ENCODE assay signal across 22 cellular contexts in the genomic region with DNA sequence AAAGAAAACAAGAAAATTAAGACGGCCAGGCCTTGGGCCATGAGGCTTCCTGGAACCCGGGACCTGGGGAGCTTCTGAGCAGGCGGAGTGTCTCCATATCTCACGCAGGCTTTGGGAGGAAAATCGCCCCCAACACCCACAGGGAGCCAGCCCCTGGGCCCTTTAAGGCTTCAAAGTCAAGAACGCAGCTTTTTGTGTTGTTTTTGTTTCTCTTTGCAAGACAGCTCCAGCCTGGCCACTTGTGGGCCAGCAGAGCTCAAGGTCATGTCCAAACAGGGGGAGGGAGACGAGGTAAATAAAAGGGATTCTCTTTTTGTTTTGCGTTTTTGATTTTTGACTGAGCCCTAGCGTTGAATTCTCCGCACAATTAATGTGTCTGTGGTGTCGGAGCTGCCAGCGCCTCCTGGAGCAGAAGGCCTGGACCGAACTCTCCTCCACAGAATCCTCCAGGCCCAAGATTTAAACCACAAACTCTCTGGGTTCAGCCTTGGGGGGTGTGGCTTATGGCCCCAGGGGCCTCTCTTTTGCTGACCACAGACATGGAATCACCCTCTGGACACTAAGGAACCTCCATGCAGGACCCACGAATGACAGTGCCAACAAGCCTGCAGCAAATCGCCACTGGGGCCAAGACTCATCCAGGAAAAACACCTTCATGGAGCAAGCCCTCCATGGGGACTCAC. TPM values are rescaled to one million over a fixed set of nuclear protein-coding genes. Genes with fewer than 3 reads are reported as not detected.
DNase-seq lines count a peak whose midpoint lies in the region; ATAC-seq, FAIRE-seq and TF ChIP-seq lines count a peak whose summit lies in the region.
"Had no signal": no experiment of that assay in that cellular context is flagged by ENCODE, and none has a peak within 500 bp of the region (broad histone marks: within the 10 kb centered on the region; RNA-seq: fewer than 3 reads in every experiment).

No MANE protein-coding gene starts in this region.

- H2BK12ac ChIP-seq in H1 (ENCODE audit: low read depth, low read length) = no peak overlapping the region

- H3K4me3 ChIP-seq in H1 (ENCODE audit: extremely low read depth in 1 of 4, insufficient read depth in 2 of 4, low read depth in 3 of 4, low read length in 4 of 4) (no peak overlapping the region), osteoblast (ENCODE audit: insufficient read depth, low read length) (peak overlapping the region; percentile 10), thyroid gland (replicated peaks in 1 of 3) (no peak overlapping the region)
- H3K4me3 ChIP-seq: transverse colon had no signal

- 86% methylated on average over 15 of the region's 15 CpGs; no CpG with 5 or more reads in 1 of the 2 experiments for WGBS in H1 (ENCODE audit: extremely low coverage in 1 of 2, insufficient coverage in 1 of 2, insufficient read length in 1 of 2, insufficient replicate concordance in 2 of 2, low coverage in 1 of 2, low lambda C conversion rate in 2 of 2, missing lambda C conversion rate in 1 of 2), 2 experiments
- WGBS in thyroid gland, 2 donors = 66 to 69% methylated on average over 15 of the region's 15 CpGs

- H3K4me1 ChIP-seq in H1 (replicated peaks in 1 of 4; ENCODE audit: control insufficient read depth in 3 of 4, insufficient read depth in 4 of 4, low read length in 3 of 4) (no peaks in the 10 kb centered on the region; a peak in 1 of 7 replicates), osteoblast (ENCODE audit: insufficient read depth, low read length) (peaks cover 15% of the 10 kb centered on the region), thyroid gland (peaks cover 13 to 21% of the 10 kb centered on the region in 2 donors)
- H3K4me1 ChIP-seq: BE2C had no signal

- TF ChIP-seq POLR2A in H1 (IDR thresholded peaks at IDR 0.05; ENCODE audit: control extremely low read depth in 1 of 2, low read depth in 2 of 2, low read length in 2 of 2) (no peak), thyroid gland (IDR thresholded peaks at IDR 0.05) (no peak)

- no peak overlapping the region for H3K4me2 ChIP-seq in H1 (ENCODE audit: insufficient read depth in 1 of 2, low read depth in 2 of 2, low read length in 2 of 2)
- peak overlapping the region; percentile 26 for H3K4me2 ChIP-seq in osteoblast (ENCODE audit: insufficient read depth, low read length)

- H3K27ac Mint-ChIP-seq in WTC11 = peak overlapping the region; percentile 7; the same call in 1 of the 2 replicates
- no peak overlapping the region for H3K27ac Mint-ChIP-seq in HFFc6
- H3K27ac Mint-ChIP-seq: activated CD8-positive, alpha-beta T cell treated with anti-CD3 and anti-CD28 coated beads for 36 hours had no signal

- no peak overlapping the region for H3K14ac ChIP-seq in H1 (ENCODE audit: insufficient read length)

- no peak overlapping the region for H3K9ac ChIP-seq in H1 (replicated peaks in 1 of 4; ENCODE audit: extremely low read depth in 1 of 4, low read depth in 3 of 4, low read length in 3 of 4)

- DNase-seq in WTC11 (ENCODE audit: low spot score) (no peak), H1 (ENCODE audit: low read depth in 1 of 2, low spot score in 2 of 2) (no peak), osteoblast (ENCODE audit: insufficient read length, low spot score, missing footprints) (peak; percentile 73), thyroid gland (no peak), HFFc6 (no peak), left colon (no peak), AG20443 (ENCODE audit: low spot score) (no peak)
- DNase-seq: activated CD4-positive, CD25-positive, alpha-beta regulatory T cell; activated CD8-positive, alpha-beta T cell treated with anti-CD3 and anti-CD28 coated beads for 36 hours; activated naive CD4-positive, alpha-beta T cell; activated T-cell treated with anti-CD3 and anti-CD28 coated beads, Interleukin-2, amount 50 U/mL, for 1 hour; amniotic stem cell; BE2C; effector CD4-positive, alpha-beta T cell; NCI-H1417; NCI-H2107; NCI-H524; stimulated activated CD4-positive, alpha-beta T cell treated with anti-CD3 and anti-CD28 coated beads, Interleukin-15, amount 100 ng/mL, for 24 hours; transverse colon had no signal

- TF ChIP-seq CTCF in WTC11 (IDR thresholded peaks at IDR 0.05) = no peak
- TF ChIP-seq CTCF in H1 (IDR thresholded peaks at IDR 0.05; ENCODE audit: control extremely low read depth in 1 of 3, insufficient read depth in 1 of 3, low read depth in 1 of 3, low read length in 3 of 3) = no peak
- no peak for TF ChIP-seq CTCF in osteoblast (IDR thresholded peaks at IDR 0.05; ENCODE audit: extremely low read depth, low read depth, low read length)
- TF ChIP-seq CTCF in thyroid gland (IDR thresholded peaks at IDR 0.05) = no peak
- no peak for TF ChIP-seq CTCF in HFFc6 (IDR thresholded peaks at IDR 0.05)

- no peak overlapping the region for H2BK15ac ChIP-seq in H1 (ENCODE audit: low read length)

- CTCF ChIA-PET in WTC11 (lab: Charles Lee) (interaction anchor here (1.1 to 1.3 kb wide), 2 partner anchors 52 to 84 kb away, joined by 3 to 4 read pairs; no protein-coding TSS in a partner anchor), H1 (lab: Charles Lee; ENCODE audit: partially characterized antibody) (interaction anchor here (0.7 to 2.5 kb wide), 7 partner anchors 13 to 261 kb away, joined by 3 to 10 read pairs (median 4); no protein-coding TSS in a partner anchor)

- no peak for TF ChIP-seq RAD21 in H1 (IDR thresholded peaks at IDR 0.05 in 1 of 2, conservative IDR thresholded peaks at IDR 0.05 in 1 of 2; ENCODE audit: low read depth in 2 of 2, low read length in 2 of 2)

- H4K8ac ChIP-seq in H1 (ENCODE audit: extremely low read depth, insufficient read depth, low read length) = peak overlapping the region; percentile 11; the same call in 1 of the 2 replicates

- H3K23me2 ChIP-seq in H1 (ENCODE audit: low read depth, low read length) = no peaks in the 10 kb centered on the region

- H4K20me1 ChIP-seq in H1 (replicated peaks in 1 of 2; ENCODE audit: control insufficient read depth in 1 of 2, insufficient read depth in 2 of 2, low read length in 2 of 2) = peaks cover 0 to 9% of the 10 kb centered on the region in 2 experiments
- H4K20me1 ChIP-seq in osteoblast (ENCODE audit: insufficient read depth, low read length) = no peaks in the 10 kb centered on the region

- TF ChIP-seq EP300 in H1 (IDR thresholded peaks at IDR 0.05; ENCODE audit: borderline replicate concordance in 1 of 2, low read depth in 2 of 2, low read length in 2 of 2) = no peak

- H2BK120ac ChIP-seq in H1 (replicated peaks; ENCODE audit: low read depth, low read length) = no peak overlapping the region

- no peak overlapping the region for H2BK20ac ChIP-seq in H1 (ENCODE audit: low read length)

- H2AFZ ChIP-seq in H1 (ENCODE audit: low read length) (no peak overlapping the region), osteoblast (ENCODE audit: low read length) (peak overlapping the region; percentile 36)

- FAIRE-seq in H1 (lab: Jason Lieb, UNC) = no peak

- H4K5ac ChIP-seq in H1 (ENCODE audit: insufficient read length, low read depth, low read length) = no peak overlapping the region

- H2BK5ac ChIP-seq in H1 (ENCODE audit: low read depth, low read length) = no peak overlapping the region

- no peaks in the 10 kb centered on the region for H3K27me3 ChIP-seq in H1 (replicated peaks in 1 of 4; ENCODE audit: control insufficient read depth in 3 of 4, extremely low read depth in 1 of 4, insufficient read depth in 3 of 4, low read length in 3 of 4)
- no peaks in the 10 kb centered on the region for H3K27me3 ChIP-seq in osteoblast (ENCODE audit: insufficient read depth, low read length)
- H3K27me3 ChIP-seq in thyroid gland = no peaks in the 10 kb centered on the region
- H3K27me3 ChIP-seq: BE2C, transverse colon had no signal

- H4K91ac ChIP-seq in H1 (replicated peaks; ENCODE audit: insufficient read length, low read length) = no peak overlapping the region

- intact Hi-C loops in thyroid gland (cut with DNase I) (no loop called here), left colon (cut with DNase I, micrococcal nuclease) (no loop called here)

- H3K9me3 ChIP-seq in H1 (ENCODE audit: insufficient read depth in 2 of 2, low read depth in 1 of 2, low read length in 1 of 2) (no peaks in the 10 kb centered on the region), osteoblast (ENCODE audit: low read depth, low read length) (no peaks in the 10 kb centered on the region), thyroid gland (no peaks in the 10 kb centered on the region)
- H3K9me3 ChIP-seq: BE2C, transverse colon had no signal

- H3K56ac ChIP-seq in H1 (replicated peaks; ENCODE audit: insufficient read length, low read depth, low read length) = no peak overlapping the region

- H2AK5ac ChIP-seq in H1 (ENCODE audit: low read depth, low read length) = no peak overlapping the region

- ATAC-seq in WTC11 (no peak), left colon (no peak)
- ATAC-seq: activated CD8-positive, alpha-beta T cell treated with anti-CD3 and anti-CD28 coated beads for 36 hours; esophagus mucosa; SK-N-SH treated with all-trans-retinoic acid at 6 μM for 48 hours had no signal

- H3K79me2 ChIP-seq in H1 (ENCODE audit: control insufficient read depth in 1 of 2, insufficient read depth in 2 of 2, low read length in 2 of 2) = peaks cover 0 to 18% of the 10 kb centered on the region in 2 experiments
- no peaks in the 10 kb centered on the region for H3K79me2 ChIP-seq in osteoblast (ENCODE audit: insufficient read depth, low read length)

- H3K4ac ChIP-seq in H1 (replicated peaks; ENCODE audit: insufficient read length, low read depth, low read length) = no peak overlapping the region

- peaks cover 13% of the 10 kb centered on the region for H3K36me3 Mint-ChIP-seq in WTC11
- peaks cover 7% of the 10 kb centered on the region for H3K36me3 Mint-ChIP-seq in HFFc6 (ENCODE audit: low read depth)

- H3K27me3 Mint-ChIP-seq in WTC11 (ENCODE audit: low read depth) (no peaks in the 10 kb centered on the region), HFFc6 (ENCODE audit: insufficient read depth) (peaks cover 3% of the 10 kb centered on the region)
- H3K27me3 Mint-ChIP-seq: activated CD8-positive, alpha-beta T cell treated with anti-CD3 and anti-CD28 coated beads for 36 hours; central memory CD8-positive, alpha-beta T cell had no signal

- peaks cover 19% of the 10 kb centered on the region for H3K79me1 ChIP-seq in H1 (ENCODE audit: low read depth, low read length)

- H3K4me1 Mint-ChIP-seq in WTC11 (peaks cover 23% of the 10 kb centered on the region), HFFc6 (ENCODE audit: low read depth) (peaks cover 25% of the 10 kb centered on the region)

- peaks cover 5% of the 10 kb centered on the region; the same call in 1 of the 2 replicates for H3K9me3 Mint-ChIP-seq in WTC11
- H3K9me3 Mint-ChIP-seq in HFFc6 = no peaks in the 10 kb centered on the region
- H3K9me3 Mint-ChIP-seq: activated CD8-positive, alpha-beta T cell treated with anti-CD3 and anti-CD28 coated beads for 36 hours; central memory CD8-positive, alpha-beta T cell had no signal

- H3K4me3 Mint-ChIP-seq in WTC11 (no peak overlapping the region), HFFc6 (no peak overlapping the region)
- H3K4me3 Mint-ChIP-seq: activated CD8-positive, alpha-beta T cell treated with anti-CD3 and anti-CD28 coated beads for 36 hours; central memory CD8-positive, alpha-beta T cell had no signal

- POLR2A ChIA-PET in WTC11 (lab: Charles Lee) (no interaction called here), H1 (lab: Charles Lee; ENCODE audit: partially characterized antibody) (interaction anchor here (0.8 to 1.9 kb wide), 5 partner anchors 9 to 62 kb away, joined by 3 to 6 read pairs (median 4); no protein-coding TSS in a partner anchor)

- H3K36me3 ChIP-seq in H1 (ENCODE audit: control insufficient read depth in 2 of 4, insufficient read depth in 4 of 4, low read length in 3 of 4) (peaks cover 0 to 1% (median 0%) of the 10 kb centered on the region in 4 experiments; a peak in 1 of 8 replicates), osteoblast (ENCODE audit: insufficient read depth, low read length) (no peaks in the 10 kb centered on the region), thyroid gland (no peaks in the 10 kb centered on the region)
- H3K36me3 ChIP-seq: transverse colon had no signal

- no peak overlapping the region for H3K23ac ChIP-seq in H1 (ENCODE audit: insufficient read length)

- no peak overlapping the region for H3K18ac ChIP-seq in H1 (ENCODE audit: extremely low read depth, low read length)

- H3K27ac ChIP-seq in H1 (ENCODE audit: low read depth, low read length) = no peak overlapping the region
- no peak overlapping the region for H3K27ac ChIP-seq in osteoblast (ENCODE audit: low read depth, low read length)
- H3K27ac ChIP-seq in thyroid gland = peak overlapping the region in 2 of 3 donors; percentile 5 to 70

RNA-seq across cellular contexts. Expression of a gene that starts 8.2 kb away (rescaled TPM):
- total RNA-seq in WTC11 (2021) (68.3 to 71.0 TPM (median 70.8 TPM) in 3 replicates), osteoblast (9.4 and 10.9 TPM in 2 replicates), thyroid gland (10 to 100 TPM; 10.9 to 16.0 (median 15.4) TPM), left colon (10 to 100 TPM; 39.1 to 66.1 TPM)
- total RNA-seq in H1 (2021; fragmentation: NEBNext Ultra II Directional; extraction: Animal tissue kit (Norgen Biotek cat#: 25700)) = 57.1 and 58.0 TPM in 2 replicates
- polyA plus RNA-seq in H1 (2011; rRNA removed) = 45.3 and 70.7 TPM in 2 replicates
- polyA plus RNA-seq in H1 (2011; cell fraction: cytosol; rRNA removed) = 49.4 TPM
- 108 TPM for polyA plus RNA-seq in H1 (2011; cell fraction: nucleus; rRNA removed)
- 52.4 to 76.7 TPM (median 66.8 TPM) in 4 replicates for polyA plus RNA-seq in H1 (2012, experiment 1 of 2)
- 40.2 TPM for polyA plus RNA-seq in H1 (2012, experiment 2 of 2)
- 81.2 TPM for polyA plus RNA-seq in H1 (2013, experiment 1 of 2)
- 90.5 TPM for polyA plus RNA-seq in H1 (2013, experiment 2 of 2)
- polyA minus RNA-seq in H1 (2011; rRNA and poly(A)+ RNA removed) = 52.9 and 55.6 TPM in 2 replicates
- polyA minus RNA-seq in H1 (2011; cell fraction: cytosol; rRNA and poly(A)+ RNA removed) = 28.3 TPM
- polyA minus RNA-seq in H1 (2011; cell fraction: nucleus; rRNA and poly(A)+ RNA removed) = 31.4 TPM
- 10 to 100 TPM; 34.8 to 46.3 (median 36.8) TPM for total RNA-seq in HFFc6 (2021; fragmentation: NEBNext Ultra II Directional; extraction: Animal tissue kit (Norgen Biotek cat#: 25700))

RNA-seq across cellular contexts. Expression of a gene that starts 59.0 kb away (rescaled TPM):
- 530 to 561 TPM (median 544 TPM) in 3 replicates for total RNA-seq in WTC11 (2021)
- 559 and 571 TPM in 2 replicates for total RNA-seq in H1 (2021; fragmentation: NEBNext Ultra II Directional; extraction: Animal tissue kit (Norgen Biotek cat#: 25700))
- 366 and 749 TPM in 2 replicates for polyA plus RNA-seq in H1 (2011; rRNA removed)
- 933 TPM for polyA plus RNA-seq in H1 (2011; cell fraction: cytosol; rRNA removed)
- 730 TPM for polyA plus RNA-seq in H1 (2011; cell fraction: nucleus; rRNA removed)
- polyA plus RNA-seq in H1 (2012, experiment 1 of 2) = 760 to 816 TPM (median 784 TPM) in 4 replicates
- polyA plus RNA-seq in H1 (2012, experiment 2 of 2) = 361 TPM
- polyA plus RNA-seq in H1 (2013, experiment 1 of 2) = 525 TPM
- polyA plus RNA-seq in H1 (2013, experiment 2 of 2) = 524 TPM
- 622 and 655 TPM in 2 replicates for polyA minus RNA-seq in H1 (2011; rRNA and poly(A)+ RNA removed)
- polyA minus RNA-seq in H1 (2011; cell fraction: cytosol; rRNA and poly(A)+ RNA removed) = 263 TPM
- polyA minus RNA-seq in H1 (2011; cell fraction: nucleus; rRNA and poly(A)+ RNA removed) = 233 TPM
- 1,904 and 1,975 TPM in 2 replicates for total RNA-seq in osteoblast
- total RNA-seq in thyroid gland = 1,000 to 10,000 TPM in 2 of 4 donors, 100 to 1,000 TPM in 2; 907 to 1,424 (median 1,000) TPM
- 1,000 to 10,000 TPM; 1,112 to 1,171 (median 1,143) TPM for total RNA-seq in HFFc6 (2021; fragmentation: NEBNext Ultra II Directional; extraction: Animal tissue kit (Norgen Biotek cat#: 25700))
- 1,000 to 10,000 TPM; 1,187 to 1,359 TPM for total RNA-seq in left colon

Comparison
In these comparisons a context has a peak if more than half of its experiments do, and no peak if none do; other contexts are left out.
1. H3K27ac ChIP-seq: peak in thyroid gland (2 of 3); none in H1 (single experiment) and osteoblast (single experiment).